Comparison of ENCODE assay signal across 8 cellular contexts in genomic region chrX:150366951-150367545, GRCh38. TPM values are rescaled to one million over a fixed set of nuclear protein-coding genes. Genes with fewer than 3 reads are reported as not detected.
DNase-seq lines count a peak whose midpoint lies in the region; ATAC-seq, FAIRE-seq and TF ChIP-seq lines count a peak whose summit lies in the region.

No MANE protein-coding gene starts in this region.

- no peak for TF ChIP-seq CTCF in GM23338 (conservative IDR thresholded peaks at IDR 0.05; ENCODE audit: low read depth in 2 of 2)
- no peak for TF ChIP-seq CTCF in GM13977 (IDR thresholded peaks at IDR 0.05; ENCODE audit: extremely low read depth, insufficient read depth, missing control alignments)

- in situ Hi-C loops in GM13977 (cut with MboI; ENCODE audit: low pct_unique_long_range_greater_than_20kb, low sequenced_read_pairs, unreplicated experiment) = no loop called here

- peaks cover 10% of the 10 kb centered on the region; the same call in 2 of the 3 replicates for H3K4me1 Mint-ChIP-seq in GM23338
- H3K4me1 Mint-ChIP-seq in activated naive CD8-positive, alpha-beta T cell (ENCODE audit: low read depth) = peaks cover 16% of the 10 kb centered on the region
- peaks cover 27% of the 10 kb centered on the region for H3K4me1 Mint-ChIP-seq in stimulated activated memory B cell treated with anti-CD40 and anti-IgM and Interleukin-4, amounts not matched to agents 10 μg/mL and 1 μg/mL and 100 μg/mL, for 72 hours

- ATAC-seq in GM23338 = no peak
- no peak for ATAC-seq in stimulated activated memory B cell treated with anti-CD40 and anti-IgM and Interleukin-4, amounts not matched to agents 10 μg/mL and 1 μg/mL and 100 μg/mL, for 72 hours
- ATAC-seq in HG03354 (IDR thresholded peaks at IDR 0.05; ENCODE audit: poor library complexity, severe bottlenecking, unreplicated experiment) = no peak

- no peak overlapping the region for H3K27ac ChIP-seq in GM23338 (ENCODE audit: low read depth)

- no peak overlapping the region for H2AFZ ChIP-seq in GM23338

- DNase-seq in GM23338 (ENCODE audit: low spot score) (no peak), GM13977 (ENCODE audit: low spot score) (no peak), NCI-H1694 (lab: John Stamatoyannopoulos, UW) (no peak), dedifferentiated amniotic fluid mesenchymal stem cell (ENCODE audit: extremely low spot score) (no peak)

- H3F3A ChIP-seq in GM23338 (replicated peaks; ENCODE audit: low read depth) = no peaks in the 10 kb centered on the region

- H3K4me2 ChIP-seq in GM23338 = peak overlapping the region; percentile 86

- no peaks in the 10 kb centered on the region for H3K36me3 ChIP-seq in GM23338 (ENCODE audit: insufficient read depth)

- no peaks in the 10 kb centered on the region for H4K20me1 ChIP-seq in GM23338 (replicated peaks; ENCODE audit: insufficient read depth)

- H3K9me2 ChIP-seq in GM23338 (ENCODE audit: insufficient read depth) = no peaks in the 10 kb centered on the region

- H3K4me3 ChIP-seq in GM23338 = peak overlapping the region; percentile 58

- H3K36me3 Mint-ChIP-seq in GM23338 (ENCODE audit: low read depth) = no peaks in the 10 kb centered on the region
- no peaks in the 10 kb centered on the region for H3K36me3 Mint-ChIP-seq in activated naive CD8-positive, alpha-beta T cell
- no peaks in the 10 kb centered on the region for H3K36me3 Mint-ChIP-seq in stimulated activated memory B cell treated with anti-CD40 and anti-IgM and Interleukin-4, amounts not matched to agents 10 μg/mL and 1 μg/mL and 100 μg/mL, for 72 hours

- no peaks in the 10 kb centered on the region; the same call in 1 of the 2 replicates for H3K4me1 ChIP-seq in GM23338 (ENCODE audit: insufficient read depth)

- H3K4me3 Mint-ChIP-seq in GM23338 = peak overlapping the region; percentile 72
- peak overlapping the region; percentile 80 for H3K4me3 Mint-ChIP-seq in activated naive CD8-positive, alpha-beta T cell
- peak overlapping the region; percentile 62 for H3K4me3 Mint-ChIP-seq in stimulated activated memory B cell treated with anti-CD40 and anti-IgM and Interleukin-4, amounts not matched to agents 10 μg/mL and 1 μg/mL and 100 μg/mL, for 72 hours

- no peaks in the 10 kb centered on the region for H3K79me2 ChIP-seq in GM23338 (replicated peaks; ENCODE audit: insufficient read depth)

- H3K9me3 Mint-ChIP-seq in GM23338 = no peaks in the 10 kb centered on the region
- no peaks in the 10 kb centered on the region for H3K9me3 Mint-ChIP-seq in activated naive CD8-positive, alpha-beta T cell (ENCODE audit: low read depth)
- no peaks in the 10 kb centered on the region for H3K9me3 Mint-ChIP-seq in stimulated activated memory B cell treated with anti-CD40 and anti-IgM and Interleukin-4, amounts not matched to agents 10 μg/mL and 1 μg/mL and 100 μg/mL, for 72 hours

- peak; percentile 90 for FAIRE-seq in islet of Langerhans (lab: Jason Lieb, UNC)

- no peak overlapping the region for H3K27ac Mint-ChIP-seq in GM23338
- peak overlapping the region; percentile 76 for H3K27ac Mint-ChIP-seq in activated naive CD8-positive, alpha-beta T cell
- no peak overlapping the region for H3K27ac Mint-ChIP-seq in stimulated activated memory B cell treated with anti-CD40 and anti-IgM and Interleukin-4, amounts not matched to agents 10 μg/mL and 1 μg/mL and 100 μg/mL, for 72 hours

- peaks cover 43% of the 10 kb centered on the region for H3K27me3 Mint-ChIP-seq in GM23338 (ENCODE audit: insufficient read depth, low read depth, poor library complexity)
- H3K27me3 Mint-ChIP-seq in activated naive CD8-positive, alpha-beta T cell = no peaks in the 10 kb centered on the region
- peaks cover 11% of the 10 kb centered on the region for H3K27me3 Mint-ChIP-seq in stimulated activated memory B cell treated with anti-CD40 and anti-IgM and Interleukin-4, amounts not matched to agents 10 μg/mL and 1 μg/mL and 100 μg/mL, for 72 hours

- peaks cover 48% of the 10 kb centered on the region for H3K27me3 ChIP-seq in GM23338 (ENCODE audit: insufficient read depth)

TF ChIP-seq in GM23338, 12 proteins besides CTCF, POLR2A, EP300 and RAD21 (continues in another document):
- TF ChIP-seq ZNF114 (CRISPR knock-in tag; IDR thresholded peaks at IDR 0.05) (no peak), STAT1 (IDR thresholded peaks at IDR 0.05; ENCODE audit: unreplicated experiment) (no peak), JUNB (IDR thresholded peaks at IDR 0.05; ENCODE audit: unreplicated experiment) (no peak), EZH2phosphoT487 (IDR thresholded peaks at IDR 0.05; ENCODE audit: unreplicated experiment) (no peak), POLR2AphosphoS5 (IDR thresholded peaks at IDR 0.05; ENCODE audit: low read depth) (no peak), NANOG (IDR thresholded peaks at IDR 0.05; ENCODE audit: borderline replicate concordance) (no peak), ETS1 (IDR thresholded peaks at IDR 0.05) (no peak), EZH2 (IDR thresholded peaks at IDR 0.05; ENCODE audit: low read depth, unreplicated experiment) (no peak), REST (IDR thresholded peaks at IDR 0.05; ENCODE audit: unreplicated experiment) (no peak)

RNA-seq across cellular contexts. Expression of gene MAMLD1, which starts 3.9 kb away (rescaled TPM):
- 0.19 and 0.21 TPM in 2 replicates for total RNA-seq in GM23338 (2014; rRNA removed; shearing (Covaris generic))
- 0.12 and 0.13 TPM in 2 replicates for polyA plus RNA-seq in GM23338 (2016; fragmentation: Nextera tagmentation; extraction: Ambion mirVana)
